ENCODE assay signal across 11 cellular contexts in genomic region chr1:205668951-205669340, GRCh38. TPM values are rescaled to one million over a fixed set of nuclear protein-coding genes. Genes with fewer than 3 reads are reported as not detected.
DNase-seq lines count a peak whose midpoint lies in the region; ATAC-seq and TF ChIP-seq lines count a peak whose summit lies in the region.
"Had no signal": no experiment of that assay in that cellular context is flagged by ENCODE, and none has a peak within 500 bp of the region (broad histone marks: within the 10 kb centered on the region; RNA-seq: fewer than 3 reads in every experiment).

No MANE protein-coding gene starts in this region.

- POLR2A ChIA-PET in PC-9 (lab: Charles Lee; ENCODE audit: unreplicated experiment), result no interaction called here

- H3K36me3 ChIP-seq in DOHH2 (ENCODE audit: control insufficient read depth, low read length) (no peaks in the 10 kb centered on the region), PC-9 (ENCODE audit: low read depth) (peaks cover 2% of the 10 kb centered on the region; the same call in 1 of the 2 replicates), liver (ENCODE audit: control insufficient read depth in 4 of 4, insufficient read depth in 3 of 4, low read depth in 1 of 4, low read length in 3 of 4) (no peaks in the 10 kb centered on the region)
- H3K36me3 ChIP-seq: uterus had no signal

- H3K9me3 ChIP-seq in DOHH2 (ENCODE audit: control insufficient read depth, insufficient read depth, low read length) (no peaks in the 10 kb centered on the region), PC-9 (ENCODE audit: insufficient read depth, low read depth) (no peaks in the 10 kb centered on the region), liver (ENCODE audit: control insufficient read depth in 4 of 4, low read length in 3 of 4) (no peaks in the 10 kb centered on the region)
- H3K9me3 ChIP-seq: body of pancreas, uterus had no signal

- no peak for DNase-seq in PC-9
- DNase-seq in activated CD4-positive, alpha-beta T cell treated with anti-CD3 and anti-CD28 coated beads, Interleukin-2, amount 50 U/mL, for 4 hours, result no peak
- no peak for DNase-seq in HCEC 1CT
- no peak for DNase-seq in central memory CD4-positive, alpha-beta T cell
- DNase-seq in activated T-cell treated with anti-CD3 and anti-CD28 coated beads, Interleukin-2, amount 50 U/mL, for 48 hours, result no peak
- DNase-seq: NCI-H187, uterus had no signal

- CTCF ChIA-PET in PC-9 (lab: Charles Lee), result no interaction called here

- H3K4me3 ChIP-seq in DOHH2 (ENCODE audit: low read length) (peak overlapping the region; percentile 43), PC-9 (no peak overlapping the region; the same call in 1 of the 2 replicates), liver (ENCODE audit: low read depth in 1 of 3, low read length in 3 of 3) (no peak overlapping the region)
- H3K4me3 ChIP-seq: body of pancreas, uterus had no signal

- ATAC-seq in GM21825 (IDR thresholded peaks at IDR 0.05; ENCODE audit: unreplicated experiment), result peak; percentile 24
- ATAC-seq: body of pancreas had no signal

- BruUV-seq in PC-9 (replicated peaks; lab: Mats Ljungman, UMichigan), result no TSS peak

- H3F3A ChIP-seq in DOHH2 (ENCODE audit: control insufficient read depth, insufficient read depth) (no peaks in the 10 kb centered on the region; the same call in 1 of the 2 replicates), PC-9 (ENCODE audit: insufficient read depth, low read depth) (peaks cover 70% of the 10 kb centered on the region)

- H3K9me2 ChIP-seq in DOHH2 (replicated peaks; ENCODE audit: control insufficient read depth, low read length), result no peaks in the 10 kb centered on the region
- no peaks in the 10 kb centered on the region for H3K9me2 ChIP-seq in PC-9 (ENCODE audit: insufficient read depth)

- peak overlapping the region; percentile 66 for H3K4me2 ChIP-seq in DOHH2 (ENCODE audit: low read length)
- H3K4me2 ChIP-seq in PC-9, result peak overlapping the region; percentile 72

- intact Hi-C loops in PC-9 (cut with micrococcal nuclease; ENCODE audit: unreplicated experiment), result no loop called here

- peak overlapping the region in 1 of 2 donors; percentile 20 for H3K9ac ChIP-seq in liver (ENCODE audit: low read depth in 1 of 2, low read length in 2 of 2)

- H3K4me1 ChIP-seq in DOHH2 (ENCODE audit: control insufficient read depth, low read length) (peaks cover 63% of the 10 kb centered on the region), PC-9 (replicated peaks; ENCODE audit: insufficient read depth) (peaks cover 98% of the 10 kb centered on the region), liver (ENCODE audit: control insufficient read depth in 4 of 4, insufficient read depth in 4 of 4, low read length in 3 of 4) (peaks cover 49 to 94% (median 79%) of the 10 kb centered on the region in 4 donors)
- H3K4me1 ChIP-seq: uterus had no signal

- TF ChIP-seq CTCF in DOHH2 (IDR thresholded peaks at IDR 0.05; ENCODE audit: low read depth, low read length, poor library complexity, severe bottlenecking), result peak; percentile 21
- no peak for TF ChIP-seq CTCF in PC-9 (conservative IDR thresholded peaks at IDR 0.05)
- TF ChIP-seq CTCF in liver (IDR thresholded peaks at IDR 0.05; ENCODE audit: low read depth, low read length, missing input control), result no peak

- H3K27ac ChIP-seq in DOHH2 (ENCODE audit: low read depth, low read length) (peak overlapping the region; percentile 2; the same call in 1 of the 2 replicates), PC-9 (peak overlapping the region; percentile 45), liver (ENCODE audit: low read depth in 1 of 2, low read length in 2 of 2) (peak overlapping the region; percentile 84)
- H3K27ac ChIP-seq: body of pancreas, uterus had no signal

- H3K79me2 ChIP-seq in DOHH2 (ENCODE audit: control insufficient read depth, low read length) (no peaks in the 10 kb centered on the region), PC-9 (ENCODE audit: low read depth) (peaks cover 80% of the 10 kb centered on the region)

- peak; percentile 17 to 44 for TF ChIP-seq RAD21 in liver (IDR thresholded peaks at IDR 0.05)

- WGBS in liver, result 31% methylated on average over 5 of the region's 5 CpGs

- no peaks in the 10 kb centered on the region for H3K27me3 ChIP-seq in DOHH2 (ENCODE audit: control insufficient read depth, low read length)
- H3K27me3 ChIP-seq in PC-9 (ENCODE audit: insufficient read depth, low read depth), result no peaks in the 10 kb centered on the region
- H3K27me3 ChIP-seq in liver (ENCODE audit: control insufficient read depth in 4 of 4, insufficient read depth in 4 of 4, low read length in 3 of 4), result no peaks in the 10 kb centered on the region
- H3K27me3 ChIP-seq: body of pancreas, uterus had no signal

- no peak overlapping the region for H2AFZ ChIP-seq in PC-9

- H4K20me1 ChIP-seq in DOHH2 (ENCODE audit: control insufficient read depth, insufficient read depth, low read depth, low read length), result no peaks in the 10 kb centered on the region
- no peaks in the 10 kb centered on the region for H4K20me1 ChIP-seq in PC-9 (ENCODE audit: insufficient read depth)

TF ChIP-seq in liver, 16 proteins besides CTCF, POLR2A, EP300 and RAD21:
- TF ChIP-seq FOXA2 (IDR thresholded peaks at IDR 0.05) (no peak), FOXA1 (IDR thresholded peaks at IDR 0.05) (no peak), TAF1 (conservative IDR thresholded peaks at IDR 0.05) (no peak), RXRA (IDR thresholded peaks at IDR 0.05) (no peak), HNF4A (conservative IDR thresholded peaks at IDR 0.05) (peak in 1 of 2 donors; percentile 31), EGR1 (IDR thresholded peaks at IDR 0.05; ENCODE audit: low read depth in 2 of 2) (no peak), YY1 (IDR thresholded peaks at IDR 0.05) (no peak), HNF4G (IDR thresholded peaks at IDR 0.05) (no peak), GABPA (IDR thresholded peaks at IDR 0.05 in 1 of 2, conservative IDR thresholded peaks at IDR 0.05 in 1 of 2) (no peak), ZBTB33 (IDR thresholded peaks at IDR 0.05) (no peak), NR2F2 (IDR thresholded peaks at IDR 0.05) (no peak), JUND (IDR thresholded peaks at IDR 0.05) (no peak), SP1 (IDR thresholded peaks at IDR 0.05) (peak; percentile 1), ATF3 (IDR thresholded peaks at IDR 0.05) (no peak)
- TF ChIP-seq, protein P1, sequence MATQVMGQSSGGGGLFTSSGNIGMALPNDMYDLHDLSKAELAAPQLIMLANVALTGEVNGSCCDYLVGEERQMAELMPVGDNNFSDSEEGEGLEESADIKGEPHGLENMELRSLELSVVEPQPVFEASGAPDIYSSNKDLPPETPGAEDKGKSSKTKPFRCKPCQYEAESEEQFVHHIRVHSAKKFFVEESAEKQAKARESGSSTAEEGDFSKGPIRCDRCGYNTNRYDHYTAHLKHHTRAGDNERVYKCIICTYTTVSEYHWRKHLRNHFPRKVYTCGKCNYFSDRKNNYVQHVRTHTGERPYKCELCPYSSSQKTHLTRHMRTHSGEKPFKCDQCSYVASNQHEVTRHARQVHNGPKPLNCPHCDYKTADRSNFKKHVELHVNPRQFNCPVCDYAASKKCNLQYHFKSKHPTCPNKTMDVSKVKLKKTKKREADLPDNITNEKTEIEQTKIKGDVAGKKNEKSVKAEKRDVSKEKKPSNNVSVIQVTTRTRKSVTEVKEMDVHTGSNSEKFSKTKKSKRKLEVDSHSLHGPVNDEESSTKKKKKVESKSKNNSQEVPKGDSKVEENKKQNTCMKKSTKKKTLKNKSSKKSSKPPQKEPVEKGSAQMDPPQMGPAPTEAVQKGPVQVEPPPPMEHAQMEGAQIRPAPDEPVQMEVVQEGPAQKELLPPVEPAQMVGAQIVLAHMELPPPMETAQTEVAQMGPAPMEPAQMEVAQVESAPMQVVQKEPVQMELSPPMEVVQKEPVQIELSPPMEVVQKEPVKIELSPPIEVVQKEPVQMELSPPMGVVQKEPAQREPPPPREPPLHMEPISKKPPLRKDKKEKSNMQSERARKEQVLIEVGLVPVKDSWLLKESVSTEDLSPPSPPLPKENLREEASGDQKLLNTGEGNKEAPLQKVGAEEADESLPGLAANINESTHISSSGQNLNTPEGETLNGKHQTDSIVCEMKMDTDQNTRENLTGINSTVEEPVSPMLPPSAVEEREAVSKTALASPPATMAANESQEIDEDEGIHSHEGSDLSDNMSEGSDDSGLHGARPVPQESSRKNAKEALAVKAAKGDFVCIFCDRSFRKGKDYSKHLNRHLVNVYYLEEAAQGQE (IDR thresholded peaks at IDR 0.05), result no peak
- TF ChIP-seq, protein P2, sequence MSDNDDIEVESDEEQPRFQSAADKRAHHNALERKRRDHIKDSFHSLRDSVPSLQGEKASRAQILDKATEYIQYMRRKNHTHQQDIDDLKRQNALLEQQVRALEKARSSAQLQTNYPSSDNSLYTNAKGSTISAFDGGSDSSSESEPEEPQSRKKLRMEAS (IDR thresholded peaks at IDR 0.05), result peak; percentile 32

RNA-seq across cellular contexts. Expression of gene SLC45A3, which starts 11.4 kb away (rescaled TPM):
- total RNA-seq in PC-9 (2021) (15.2 and 19.9 TPM in 2 replicates), liver (1 to 10 TPM; 5.9 to 9.9 TPM)
- polyA plus RNA-seq in liver, result 1 to 10 TPM; 5.3 to 5.6 TPM

RNA-seq across cellular contexts. Expression of gene ELK4, which starts 37.1 kb away (rescaled TPM):
- 40.3 and 48.1 TPM in 2 replicates for total RNA-seq in PC-9 (2021)
- 10 to 100 TPM in 1 of 2 donors, 1 to 10 TPM in 1; 9.2 to 20.2 TPM for total RNA-seq in liver
- polyA plus RNA-seq in liver, result 1 to 10 TPM; 3.5 to 4.7 TPM

Comparison
In these comparisons a context has a peak if more than half of its experiments do, and no peak if none do; other contexts are left out.
1. H3K27ac ChIP-seq: peak in every context shown above with its lines; median percentile 84 in liver; 45 in PC-9; 2 in DOHH2.